In genomic region chr9:95197692-95198271, GRCh38 we compare ENCODE assay signal across 12 cellular contexts.
DNase-seq lines count a peak whose midpoint lies in the region; ATAC-seq, FAIRE-seq and TF ChIP-seq lines count a peak whose summit lies in the region.
"Had no signal": no experiment of that assay in that cellular context is flagged by ENCODE, and none has a peak within 500 bp of the region (broad histone marks: within the 10 kb centered on the region; RNA-seq: fewer than 3 reads in every experiment).

No MANE protein-coding gene starts in this region.

- ATAC-seq in Right ventricle myocardium inferior = peak; percentile 59
- ATAC-seq in omental fat pad (ENCODE audit: low FRiP score) = no peak
- ATAC-seq in HG03159 (IDR thresholded peaks at IDR 0.05; ENCODE audit: unreplicated experiment) = no peak

- H3K4me3 ChIP-seq in adipocyte (ENCODE audit: low read length) = peak overlapping the region; percentile 33
- H3K4me3 ChIP-seq: skin epidermis had no signal

- H3K9me3 ChIP-seq in adipocyte (ENCODE audit: control insufficient read depth, low read length) = no peaks in the 10 kb centered on the region

- no peak for DNase-seq in Right ventricle myocardium inferior (ENCODE audit: missing footprints)
- DNase-seq in cardiac septum (ENCODE audit: low spot score) = no peak
- peak; percentile 50 for DNase-seq in adipocyte (ENCODE audit: low read depth)
- peak; percentile 76 for DNase-seq in glomerular visceral epithelial cell (ENCODE audit: extremely low spot score)
- peak; percentile 77 for DNase-seq in urothelium cell line (ENCODE audit: low spot score)
- DNase-seq in omental fat pad (ENCODE audit: low spot score) = no peak
- DNase-seq in RCC 7860 (ENCODE audit: low spot score) = no peak
- DNase-seq: activated CD4-positive, alpha-beta T cell treated with anti-CD3 and anti-CD28 coated beads, Interleukin-2, amount 50 U/mL, for 4 hours; NCI-H2107 had no signal

- H3K27me3 ChIP-seq in adipocyte (replicated peaks; ENCODE audit: control insufficient read depth, insufficient read depth, low read length) = no peaks in the 10 kb centered on the region

- peaks cover 13% of the 10 kb centered on the region for H3K4me1 ChIP-seq in adipocyte (ENCODE audit: control insufficient read depth, insufficient read depth, low read length)

- FAIRE-seq in urothelium cell line (lab: Jason Lieb, UNC) (no peak), RCC 7860 (lab: Jason Lieb, UNC) (no peak)
- FAIRE-seq: endothelial cell of umbilical vein had no signal

- no peaks in the 10 kb centered on the region for H3K36me3 ChIP-seq in adipocyte (ENCODE audit: control insufficient read depth, insufficient read depth, low read length, severe bottlenecking)

- intact Hi-C loops in Right ventricle myocardium inferior (cut with DNase I) (no loop called here), cardiac septum (cut with DNase I) (no loop called here)

- H3K9ac ChIP-seq in adipocyte (ENCODE audit: low read length) = no peak overlapping the region

- no peak for TF ChIP-seq CTCF in omental fat pad (IDR thresholded peaks at IDR 0.05)

Comparison
In these comparisons a context has a peak if more than half of its experiments do, and no peak if none do; other contexts are left out.
1. DNase-seq: peak in adipocyte (single experiment), glomerular visceral epithelial cell (single experiment) and urothelium cell line (single experiment); none in Right ventricle myocardium inferior (single experiment), cardiac septum (single experiment), omental fat pad (single experiment) and RCC 7860 (single experiment).